9 cellular contexts compared by ENCODE assay signal in the genomic region with DNA sequence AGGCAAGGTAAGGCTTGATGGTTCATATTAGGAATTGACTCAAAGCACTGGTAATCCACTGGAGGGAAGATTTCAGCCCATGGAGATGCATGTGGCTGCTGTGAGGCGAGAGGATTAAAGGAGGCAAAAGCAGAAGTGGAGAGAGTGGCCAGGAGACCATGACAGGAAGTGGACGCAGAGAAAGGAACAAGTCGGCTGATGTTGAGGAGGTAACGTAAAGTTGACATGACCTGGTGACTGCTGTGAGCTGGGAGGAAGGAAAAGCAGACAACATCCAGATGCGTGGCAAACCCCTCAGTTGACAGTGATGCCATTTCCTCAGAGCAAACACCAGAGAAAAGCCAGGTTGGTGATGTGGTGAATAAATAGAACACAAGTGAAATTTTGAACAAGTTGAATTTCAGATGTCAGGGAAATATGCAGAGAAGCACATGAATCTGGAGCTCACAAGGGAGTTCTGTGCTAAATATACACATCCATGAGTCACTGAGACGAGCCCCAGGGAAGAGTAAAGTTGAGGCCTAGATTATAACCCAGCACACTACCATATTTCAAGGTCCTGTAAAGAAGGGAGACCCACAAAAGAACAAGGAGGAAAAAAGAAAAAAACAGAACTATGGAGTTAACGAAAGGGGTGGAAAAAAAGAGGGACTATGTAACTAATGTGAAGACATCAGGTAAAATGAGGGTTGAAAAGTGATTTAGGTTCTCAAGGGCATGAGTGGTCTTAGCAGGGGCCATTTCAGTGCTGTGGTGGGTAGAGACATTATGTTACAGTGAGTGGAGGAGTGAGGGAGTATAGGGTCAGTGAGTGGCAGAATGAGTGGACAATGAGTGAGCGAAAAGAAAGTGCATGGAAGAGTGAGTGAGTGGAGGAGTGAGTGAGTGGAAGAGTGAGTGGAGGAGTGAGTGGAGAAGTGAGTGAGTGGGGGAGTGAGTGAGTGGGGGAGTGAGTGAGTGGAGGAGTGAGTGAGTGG.
A peak's percentile ranks its signal among the peaks of the same experiment; 100 is the strongest.
DNase-seq lines count a peak whose midpoint lies in the region; ATAC-seq and TF ChIP-seq lines count a peak whose summit lies in the region.
"Had no signal": no experiment of that assay in that cellular context is flagged by ENCODE, and none has a peak within 500 bp of the region (broad histone marks: within the 10 kb centered on the region; RNA-seq: fewer than 3 reads in every experiment).

No MANE protein-coding gene starts in this region.

- no peaks in the 10 kb centered on the region for H3K36me3 Mint-ChIP-seq in activated CD4-positive, alpha-beta T cell treated with anti-CD3 and anti-CD28 coated beads for 36 hours (ENCODE audit: low read depth)
- H3K36me3 Mint-ChIP-seq in activated B cell treated with CpG ODN at 0.5 μM for 24 hours (ENCODE audit: low read depth) (no peaks in the 10 kb centered on the region), nephron progenitor cell (ENCODE audit: low read depth) (no peaks in the 10 kb centered on the region)
- no peaks in the 10 kb centered on the region for H3K36me3 Mint-ChIP-seq in stimulated activated naive B cell treated with anti-CD40 and anti-IgM and Interleukin-4, amounts not matched to agents 10 μg/mL and 1 μg/mL and 100 μg/mL, for 72 hours

- peaks cover 20% of the 10 kb centered on the region for H3K4me1 Mint-ChIP-seq in activated CD4-positive, alpha-beta T cell treated with anti-CD3 and anti-CD28 coated beads for 36 hours
- peaks cover 32% of the 10 kb centered on the region for H3K4me1 Mint-ChIP-seq in activated B cell treated with CpG ODN at 0.5 μM for 24 hours
- peaks cover 22 to 43% of the 10 kb centered on the region in 2 donors for H3K4me1 Mint-ChIP-seq in stimulated activated naive B cell treated with anti-CD40 and anti-IgM and Interleukin-4, amounts not matched to agents 10 μg/mL and 1 μg/mL and 100 μg/mL, for 72 hours
- H3K4me1 Mint-ChIP-seq in nephron progenitor cell: peaks cover 2% of the 10 kb centered on the region

- no peaks in the 10 kb centered on the region for H3K9me3 Mint-ChIP-seq in activated CD4-positive, alpha-beta T cell treated with anti-CD3 and anti-CD28 coated beads for 36 hours (ENCODE audit: low read depth)
- H3K9me3 Mint-ChIP-seq in activated B cell treated with CpG ODN at 0.5 μM for 24 hours (no peaks in the 10 kb centered on the region), nephron progenitor cell (no peaks in the 10 kb centered on the region)
- H3K9me3 Mint-ChIP-seq in stimulated activated naive B cell treated with anti-CD40 and anti-IgM and Interleukin-4, amounts not matched to agents 10 μg/mL and 1 μg/mL and 100 μg/mL, for 72 hours: no peaks in the 10 kb centered on the region

- no peaks in the 10 kb centered on the region for H3K27me3 Mint-ChIP-seq in activated CD4-positive, alpha-beta T cell treated with anti-CD3 and anti-CD28 coated beads for 36 hours
- H3K27me3 Mint-ChIP-seq in activated B cell treated with CpG ODN at 0.5 μM for 24 hours: no peaks in the 10 kb centered on the region
- H3K27me3 Mint-ChIP-seq in stimulated activated naive B cell treated with anti-CD40 and anti-IgM and Interleukin-4, amounts not matched to agents 10 μg/mL and 1 μg/mL and 100 μg/mL, for 72 hours: no peaks in the 10 kb centered on the region
- H3K27me3 Mint-ChIP-seq in nephron progenitor cell (ENCODE audit: low read depth, poor library complexity): peaks cover 7% of the 10 kb centered on the region

- TF ChIP-seq CTCF in activated B cell treated with CpG ODN at 0.5 μM for 24 hours (IDR thresholded peaks at IDR 0.05) (no peak), nephron progenitor cell (IDR thresholded peaks at IDR 0.05) (no peak)

- DNase-seq in activated CD4-positive, alpha-beta T cell treated with anti-CD3 and anti-CD28 coated beads for 36 hours: no peak
- DNase-seq in activated CD4-positive, alpha-beta T cell treated with anti-CD3 and anti-CD28 coated beads, Interleukin-2, amount 50 U/mL, for 1 hour: no peak
- DNase-seq in activated B cell treated with CpG ODN at 0.5 μM for 24 hours (no peak), nephron progenitor cell (no peak), NCI-H2081 treated with DMSO at 0.1 percent for 48 hours (lab: John Stamatoyannopoulos, UW) (no peak)
- DNase-seq in stimulated activated naive B cell treated with anti-CD40 and anti-IgM and Interleukin-4, amounts not matched to agents 10 μg/mL and 1 μg/mL and 100 μg/mL, for 72 hours: peak; percentile 55
- DNase-seq in central memory CD4-positive, alpha-beta T cell: no peak
- DNase-seq: T1000 had no signal

- CTCF ChIA-PET in activated CD4-positive, alpha-beta T cell treated with anti-CD3 and anti-CD28 coated beads for 36 hours (lab: Charles Lee): interaction anchor here (1.5 kb wide), 1 partner anchor 14 kb away, joined by 3 read pairs; no protein-coding TSS in a partner anchor
- CTCF ChIA-PET in activated B cell treated with CpG ODN at 0.5 μM for 24 hours (lab: Charles Lee): interaction anchor here (1.1 to 1.3 kb wide), 4 partner anchors 10 to 15 kb away, joined by 3 to 6 read pairs (median 5); no protein-coding TSS in a partner anchor

- no peak overlapping the region for H3K4me3 Mint-ChIP-seq in activated CD4-positive, alpha-beta T cell treated with anti-CD3 and anti-CD28 coated beads for 36 hours
- H3K4me3 Mint-ChIP-seq in activated B cell treated with CpG ODN at 0.5 μM for 24 hours: no peak overlapping the region
- H3K4me3 Mint-ChIP-seq in stimulated activated naive B cell treated with anti-CD40 and anti-IgM and Interleukin-4, amounts not matched to agents 10 μg/mL and 1 μg/mL and 100 μg/mL, for 72 hours: no peak overlapping the region
- H3K4me3 Mint-ChIP-seq in nephron progenitor cell: no peak overlapping the region

- POLR2A ChIA-PET in activated CD4-positive, alpha-beta T cell treated with anti-CD3 and anti-CD28 coated beads for 36 hours (lab: Charles Lee): no interaction called here
- POLR2A ChIA-PET in activated B cell treated with CpG ODN at 0.5 μM for 24 hours (lab: Charles Lee): interaction anchor here (0.6 kb wide), 1 partner anchor 10 kb away, joined by 3 read pairs; no protein-coding TSS in a partner anchor

- H3K27ac Mint-ChIP-seq in activated CD4-positive, alpha-beta T cell treated with anti-CD3 and anti-CD28 coated beads for 36 hours: no peak overlapping the region
- no peak overlapping the region for H3K27ac Mint-ChIP-seq in activated B cell treated with CpG ODN at 0.5 μM for 24 hours
- H3K27ac Mint-ChIP-seq in stimulated activated naive B cell treated with anti-CD40 and anti-IgM and Interleukin-4, amounts not matched to agents 10 μg/mL and 1 μg/mL and 100 μg/mL, for 72 hours: no peak overlapping the region
- no peak overlapping the region for H3K27ac Mint-ChIP-seq in nephron progenitor cell

- ATAC-seq in activated CD4-positive, alpha-beta T cell treated with anti-CD3 and anti-CD28 coated beads for 36 hours: peak; percentile 7
- ATAC-seq in HG03135 (IDR thresholded peaks at IDR 0.05; ENCODE audit: unreplicated experiment): peak; percentile 47
- ATAC-seq in activated B cell treated with CpG ODN at 0.5 μM for 24 hours (ENCODE audit: low read depth): peak; percentile 59
- ATAC-seq in stimulated activated naive B cell treated with anti-CD40 and anti-IgM and Interleukin-4, amounts not matched to agents 10 μg/mL and 1 μg/mL and 100 μg/mL, for 72 hours (replicated peaks): peak; percentile 83

- intact Hi-C loops in activated CD4-positive, alpha-beta T cell treated with anti-CD3 and anti-CD28 coated beads for 36 hours (cut with DNase I, micrococcal nuclease): no loop called here
- intact Hi-C loops in activated B cell treated with CpG ODN at 0.5 μM for 24 hours (cut with micrococcal nuclease): loop anchor here (1.0 to 2.0 kb wide), 2 partner anchors 17 to 22 kb away; no protein-coding TSS in a partner anchor

Comparison
In these comparisons a context has a peak if more than half of its experiments do, and no peak if none do; other contexts are left out.
1. ATAC-seq: peak in every context shown above with its lines; median percentile 83 in stimulated activated naive B cell treated with anti-CD40 and anti-IgM and Interleukin-4, amounts not matched to agents 10 μg/mL and 1 μg/mL and 100 μg/mL, for 72 hours; 59 in activated B cell treated with CpG ODN at 0.5 μM for 24 hours; 47 in HG03135; 7 in activated CD4-positive, alpha-beta T cell treated with anti-CD3 and anti-CD28 coated beads for 36 hours.